In the genomic region with DNA sequence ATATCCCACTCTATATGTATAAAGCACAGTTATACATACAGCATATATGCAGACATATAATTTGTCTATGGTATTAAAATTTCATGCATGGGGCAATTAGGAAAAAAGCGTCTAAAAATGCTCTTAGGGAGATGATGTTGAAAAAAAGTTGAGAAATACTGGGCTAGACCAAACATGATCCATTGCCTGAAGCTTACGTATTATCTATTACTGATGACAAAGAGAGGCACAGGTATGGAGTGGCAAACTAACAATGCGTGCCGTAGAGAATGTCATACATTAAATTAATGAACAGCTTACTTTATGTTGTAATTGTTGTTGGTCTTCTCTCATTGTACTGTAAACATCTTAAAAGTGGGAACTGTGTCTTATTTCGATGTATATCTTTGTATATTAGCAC, we compare ENCODE assay signal across 1 cellular context.
TF ChIP-seq lines count a peak whose summit lies in the region.

No MANE protein-coding gene starts in this region.

TF ChIP-seq in HepG2, 621 proteins besides CTCF, POLR2A, EP300 and RAD21:
- no peak for TF ChIP-seq NR3C1 (CRISPR knock-in tag; IDR thresholded peaks at IDR 0.05)
- no peak for TF ChIP-seq NKX3-1 (CRISPR knock-in tag; IDR thresholded peaks at IDR 0.05)
- no peak for TF ChIP-seq TBX2 (CRISPR knock-in tag; IDR thresholded peaks at IDR 0.05; ENCODE audit: borderline replicate concordance)
